Comparison of ENCODE assay signal across 8 cellular contexts in the genomic region with DNA sequence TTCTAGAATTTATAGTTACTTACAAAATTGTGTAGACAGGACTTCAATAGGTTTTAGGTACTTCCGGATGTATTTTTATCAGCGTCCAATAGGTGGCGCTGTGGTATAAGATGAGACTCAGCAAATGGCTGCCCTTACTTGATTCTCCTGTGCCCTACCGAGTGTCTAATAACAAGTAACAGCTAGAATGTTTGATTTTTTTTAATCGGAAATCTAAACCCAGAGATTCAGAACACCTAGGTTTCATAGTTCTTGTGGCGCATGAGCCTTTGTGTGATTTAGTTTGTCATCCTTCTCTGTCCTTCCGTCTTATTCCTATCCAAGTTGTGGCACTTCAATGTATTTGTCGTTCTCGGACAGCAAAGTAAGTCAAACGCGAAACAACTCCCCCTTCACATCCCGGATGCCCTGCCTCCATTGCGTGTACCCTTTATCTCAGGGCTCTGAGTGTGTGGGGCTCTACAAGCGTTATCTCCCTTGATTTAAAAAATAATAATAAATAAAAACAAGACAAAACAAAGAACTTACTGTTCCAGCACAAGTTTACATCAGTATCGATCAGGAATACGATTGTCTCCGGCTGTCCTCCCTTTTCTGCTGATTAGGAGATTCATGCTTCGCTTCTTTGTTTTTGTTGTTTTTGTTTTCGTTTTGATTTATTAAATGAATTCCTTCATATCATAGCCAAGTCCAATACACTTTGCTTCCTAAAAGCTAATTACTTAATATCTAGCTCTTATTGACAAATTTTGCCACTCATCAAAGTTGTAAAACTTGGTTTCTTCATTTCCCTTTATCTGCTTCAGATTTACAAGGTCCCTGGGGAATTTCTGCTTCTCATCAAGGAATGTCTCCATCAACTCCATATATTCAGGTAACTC. TPM values are rescaled to one million over a fixed set of nuclear protein-coding genes. Genes with fewer than 3 reads are reported as not detected.
DNase-seq lines count a peak whose midpoint lies in the region; ATAC-seq and TF ChIP-seq lines count a peak whose summit lies in the region.

No MANE protein-coding gene starts in this region.

- peak overlapping the region; percentile 80 to 81 for H3K4me3 Mint-ChIP-seq in stimulated activated naive CD8-positive, alpha-beta T cell treated with anti-CD3 and anti-CD28 coated beads, Interleukin-15, amount 100 ng/mL, for 72 hours

- no peak overlapping the region for H3K9ac ChIP-seq in neural cell (ENCODE audit: low read length)

- H3K4me1 Mint-ChIP-seq in stimulated activated naive CD8-positive, alpha-beta T cell treated with anti-CD3 and anti-CD28 coated beads, Interleukin-15, amount 100 ng/mL, for 72 hours = peaks cover 21% of the 10 kb centered on the region

- no peak overlapping the region for H3K27ac ChIP-seq in neural cell (ENCODE audit: low read length)

- H3K27me3 ChIP-seq in neural cell (ENCODE audit: insufficient read depth, low read depth, low read length) = no peaks in the 10 kb centered on the region

- H3K79me2 ChIP-seq in neural cell (replicated peaks; ENCODE audit: insufficient read depth, low read length) = no peaks in the 10 kb centered on the region

- no peaks in the 10 kb centered on the region for H4K20me1 ChIP-seq in neural cell (ENCODE audit: insufficient read depth)

- TF ChIP-seq EP300 in neural cell (conservative IDR thresholded peaks at IDR 0.05; ENCODE audit: poor library complexity, severe bottlenecking) = no peak

- no peaks in the 10 kb centered on the region for H3K9me3 ChIP-seq in neural cell (ENCODE audit: low read length)

- peak overlapping the region; percentile 95 to 96 for H3K27ac Mint-ChIP-seq in stimulated activated naive CD8-positive, alpha-beta T cell treated with anti-CD3 and anti-CD28 coated beads, Interleukin-15, amount 100 ng/mL, for 72 hours

- peak; percentile 87 for TF ChIP-seq RAD21 in neural cell (conservative IDR thresholded peaks at IDR 0.05)

- no peaks in the 10 kb centered on the region for H3K9me3 Mint-ChIP-seq in stimulated activated naive CD8-positive, alpha-beta T cell treated with anti-CD3 and anti-CD28 coated beads, Interleukin-15, amount 100 ng/mL, for 72 hours

- DNase-seq in DMS79 treated with DMSO at 0.1 percent for 48 hours (lab: John Stamatoyannopoulos, UW) (peak; percentile 86), RPMI7951 (ENCODE audit: low read depth) (peak; percentile 85), fibroblast of pulmonary artery (ENCODE audit: low read depth) (peak; percentile 98)
- DNase-seq in activated T-helper 1 cell treated with anti-CD3 and anti-CD28 coated beads, Interleukin-2, amount 50 U/mL, for 16 hours (ENCODE audit: low read depth in 1 of 2, low spot score in 1 of 2) = peak; percentile 29 to 65
- DNase-seq in stimulated activated naive CD8-positive, alpha-beta T cell treated with anti-CD3 and anti-CD28 coated beads, Interleukin-15, amount 100 ng/mL, for 72 hours = peak; percentile 80 to 81

- no peaks in the 10 kb centered on the region for H3K27me3 Mint-ChIP-seq in stimulated activated naive CD8-positive, alpha-beta T cell treated with anti-CD3 and anti-CD28 coated beads, Interleukin-15, amount 100 ng/mL, for 72 hours

- H3K9me2 ChIP-seq in neural cell (ENCODE audit: insufficient read depth, low read length) = no peaks in the 10 kb centered on the region

- H3K4me3 ChIP-seq in fibroblast of pulmonary artery (replicated peaks; ENCODE audit: low read depth, low read length) = peak overlapping the region; percentile 58
- H3K4me3 ChIP-seq in neural cell (ENCODE audit: low read length) = peak overlapping the region; percentile 21

- H3K4me2 ChIP-seq in neural cell (ENCODE audit: low read length) = no peak overlapping the region

- H2AFZ ChIP-seq in neural cell (ENCODE audit: low read depth, low read length) = no peak overlapping the region

- ATAC-seq in GM21825 (IDR thresholded peaks at IDR 0.05; ENCODE audit: unreplicated experiment) = peak; percentile 94
- ATAC-seq in stimulated activated naive CD8-positive, alpha-beta T cell treated with anti-CD3 and anti-CD28 coated beads, Interleukin-15, amount 100 ng/mL, for 72 hours = peak; percentile 96

- TF ChIP-seq CTCF in LNCAP (IDR thresholded peaks at IDR 0.05) (peak; percentile 73), fibroblast of pulmonary artery (IDR thresholded peaks at IDR 0.05; ENCODE audit: low read length, missing control alignments) (peak; percentile 70), neural cell (IDR thresholded peaks at IDR 0.05; ENCODE audit: poor library complexity, severe bottlenecking) (peak; percentile 90)

- H3F3A ChIP-seq in neural cell (ENCODE audit: insufficient read depth, low read length, poor library complexity, severe bottlenecking) = no peaks in the 10 kb centered on the region

- no peaks in the 10 kb centered on the region for H3K36me3 ChIP-seq in neural cell (ENCODE audit: insufficient read depth, low read length)

TF ChIP-seq in neural cell, 6 proteins besides CTCF, POLR2A, EP300 and RAD21:
- no peak for TF ChIP-seq TAF1 (IDR thresholded peaks at IDR 0.05; ENCODE audit: low read depth)
- peak; percentile 77 for TF ChIP-seq SMC3 (conservative IDR thresholded peaks at IDR 0.05; ENCODE audit: poor library complexity)
TF ChIP-seq in neural cell: peak in this region for 1.

RNA-seq across cellular contexts. Expression of gene SLC30A5, which starts 50.7 kb away (rescaled TPM):
- 44.1 and 48.8 TPM in 2 replicates for total RNA-seq in RPMI7951 (2014; rRNA removed; shearing (Covaris generic))
- polyA plus RNA-seq in neural cell = 44.1 and 44.9 TPM in 2 replicates
- 42.0 and 53.1 TPM in 2 replicates for polyA minus RNA-seq in neural cell

Comparison
In these comparisons a context has a peak if more than half of its experiments do, and no peak if none do; other contexts are left out.
1. DNase-seq: peak in every context shown above with its lines; median percentile 98 in fibroblast of pulmonary artery; 86 in DMS79 treated with DMSO at 0.1 percent for 48 hours; 85 in RPMI7951; 80 in stimulated activated naive CD8-positive, alpha-beta T cell treated with anti-CD3 and anti-CD28 coated beads, Interleukin-15, amount 100 ng/mL, for 72 hours; 47 in activated T-helper 1 cell treated with anti-CD3 and anti-CD28 coated beads, Interleukin-2, amount 50 U/mL, for 16 hours.